11 cellular contexts compared by ENCODE assay signal in the genomic region with DNA sequence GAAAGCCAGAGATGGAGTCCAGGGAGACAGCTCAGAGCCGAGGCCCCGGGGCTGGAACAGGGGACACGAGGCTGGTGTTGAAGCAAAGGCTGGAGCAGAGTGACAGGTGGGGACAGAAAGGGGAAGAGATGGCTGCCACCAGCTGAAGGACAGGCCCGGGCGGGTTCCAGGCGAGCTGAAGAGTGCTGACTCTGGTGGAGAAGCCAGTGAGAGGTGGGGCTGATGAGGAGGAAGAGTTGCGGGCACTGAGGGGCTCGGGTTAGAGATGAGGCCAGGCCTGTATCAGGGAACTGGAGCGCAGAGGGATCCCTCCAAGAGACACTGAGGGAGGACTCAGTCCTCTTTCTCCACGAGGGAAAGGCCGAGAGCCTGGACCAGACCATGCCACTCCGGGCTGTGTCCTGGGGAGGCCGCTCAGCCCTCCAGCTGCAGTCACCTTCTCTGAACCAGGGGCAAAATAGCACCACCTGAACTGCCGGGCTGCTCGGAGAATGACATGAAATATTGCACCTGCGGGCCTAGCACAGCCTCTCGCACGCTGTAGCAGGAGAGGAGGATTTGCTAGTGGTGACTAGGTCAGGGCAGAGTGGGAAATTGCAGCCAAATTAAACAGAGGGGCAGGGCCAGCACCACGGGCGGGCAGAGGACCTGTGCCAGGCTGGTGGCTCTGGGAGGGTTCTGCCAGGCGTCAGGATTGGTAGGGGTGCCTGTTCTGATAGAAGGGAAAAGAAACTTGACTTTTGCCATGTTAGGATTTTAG.
DNase-seq lines count a peak whose midpoint lies in the region; ATAC-seq lines count a peak whose summit lies in the region.
"Had no signal": no experiment of that assay in that cellular context is flagged by ENCODE, and none has a peak within 500 bp of the region (broad histone marks: within the 10 kb centered on the region; RNA-seq: fewer than 3 reads in every experiment).

No MANE protein-coding gene starts in this region.

- ATAC-seq in stimulated activated memory B cell treated with anti-CD40 and anti-IgM and Interleukin-4, amounts not matched to agents 10 μg/mL and 1 μg/mL and 100 μg/mL, for 72 hours, result peak; percentile 40
- no peak for ATAC-seq in HG02642 (IDR thresholded peaks at IDR 0.05; ENCODE audit: poor library complexity, unreplicated experiment)
- no peak for ATAC-seq in HG03469 (IDR thresholded peaks at IDR 0.05; ENCODE audit: unreplicated experiment)

- no peaks in the 10 kb centered on the region for H3K36me3 Mint-ChIP-seq in dendritic cell treated with granulocyte-macrophage colony-stimulating factor and Interleukin-4, amounts not matched to agents 40 ng/mL and 50 ng/mL, for 4 days (ENCODE audit: low read depth)
- peaks cover 18% of the 10 kb centered on the region for H3K36me3 Mint-ChIP-seq in stimulated activated memory B cell treated with anti-CD40 and anti-IgM and Interleukin-4, amounts not matched to agents 10 μg/mL and 1 μg/mL and 100 μg/mL, for 72 hours

- H3K4me1 Mint-ChIP-seq in dendritic cell treated with granulocyte-macrophage colony-stimulating factor and Interleukin-4, amounts not matched to agents 40 ng/mL and 50 ng/mL, for 4 days (ENCODE audit: low read depth), result peaks cover 16% of the 10 kb centered on the region
- H3K4me1 Mint-ChIP-seq in stimulated activated memory B cell treated with anti-CD40 and anti-IgM and Interleukin-4, amounts not matched to agents 10 μg/mL and 1 μg/mL and 100 μg/mL, for 72 hours, result peaks cover 78% of the 10 kb centered on the region

- peaks cover 11% of the 10 kb centered on the region for H3K27me3 Mint-ChIP-seq in dendritic cell treated with granulocyte-macrophage colony-stimulating factor and Interleukin-4, amounts not matched to agents 40 ng/mL and 50 ng/mL, for 4 days
- no peaks in the 10 kb centered on the region for H3K27me3 Mint-ChIP-seq in stimulated activated memory B cell treated with anti-CD40 and anti-IgM and Interleukin-4, amounts not matched to agents 10 μg/mL and 1 μg/mL and 100 μg/mL, for 72 hours

- intact Hi-C loops in dendritic cell treated with granulocyte-macrophage colony-stimulating factor and Interleukin-4, amounts not matched to agents 40 ng/mL and 50 ng/mL, for 4 days (cut with micrococcal nuclease), result no loop called here

- peak; percentile 53 to 79 for DNase-seq in NCI-H2081 (lab: John Stamatoyannopoulos, UW)
- no peak for DNase-seq in NCI-H2081 treated with DMSO at 0.1 percent for 48 hours (lab: John Stamatoyannopoulos, UW)
- peak; percentile 64 for DNase-seq in NCI-H2196 (lab: John Stamatoyannopoulos, UW; ENCODE audit: unreplicated experiment)
- no peak for DNase-seq in KG1 (lab: John Stamatoyannopoulos, UW)
- DNase-seq: heart right ventricle, NCI-H1436 treated with DMSO at 0.1 percent for 48 hours had no signal

- peak overlapping the region; percentile 2 for H3K27ac Mint-ChIP-seq in dendritic cell treated with granulocyte-macrophage colony-stimulating factor and Interleukin-4, amounts not matched to agents 40 ng/mL and 50 ng/mL, for 4 days
- peak overlapping the region; percentile 95 for H3K27ac Mint-ChIP-seq in stimulated activated memory B cell treated with anti-CD40 and anti-IgM and Interleukin-4, amounts not matched to agents 10 μg/mL and 1 μg/mL and 100 μg/mL, for 72 hours
- H3K27ac Mint-ChIP-seq: activated T-helper 2 cell treated with anti-CD3 and anti-CD28 coated beads, Interferon-gamma antibody, Interleukin-2, Interleukin-4, amounts not matched to agents 10 μg/mL and 5 μg/mL and 100 μg/mL, durations not matched to agents 14 hours and 24 hours and 36 hours had no signal

- no peaks in the 10 kb centered on the region for H3K9me3 Mint-ChIP-seq in dendritic cell treated with granulocyte-macrophage colony-stimulating factor and Interleukin-4, amounts not matched to agents 40 ng/mL and 50 ng/mL, for 4 days
- H3K9me3 Mint-ChIP-seq in stimulated activated memory B cell treated with anti-CD40 and anti-IgM and Interleukin-4, amounts not matched to agents 10 μg/mL and 1 μg/mL and 100 μg/mL, for 72 hours, result no peaks in the 10 kb centered on the region
- H3K9me3 Mint-ChIP-seq: activated T-helper 2 cell treated with anti-CD3 and anti-CD28 coated beads, Interferon-gamma antibody, Interleukin-2, Interleukin-4, amounts not matched to agents 10 μg/mL and 5 μg/mL and 100 μg/mL, durations not matched to agents 14 hours and 24 hours and 36 hours had no signal

- H3K4me3 Mint-ChIP-seq in dendritic cell treated with granulocyte-macrophage colony-stimulating factor and Interleukin-4, amounts not matched to agents 40 ng/mL and 50 ng/mL, for 4 days, result no peak overlapping the region
- H3K4me3 Mint-ChIP-seq in stimulated activated memory B cell treated with anti-CD40 and anti-IgM and Interleukin-4, amounts not matched to agents 10 μg/mL and 1 μg/mL and 100 μg/mL, for 72 hours, result peak overlapping the region; percentile 66

Comparison
In these comparisons a context has a peak if more than half of its experiments do, and no peak if none do; other contexts are left out.
1. DNase-seq: peak in NCI-H2081 (2 of 2) and NCI-H2196 (single experiment); none in NCI-H2081 treated with DMSO at 0.1 percent for 48 hours (single experiment) and KG1 (single experiment).